1 cellular context compared by ENCODE assay signal in the genomic region with DNA sequence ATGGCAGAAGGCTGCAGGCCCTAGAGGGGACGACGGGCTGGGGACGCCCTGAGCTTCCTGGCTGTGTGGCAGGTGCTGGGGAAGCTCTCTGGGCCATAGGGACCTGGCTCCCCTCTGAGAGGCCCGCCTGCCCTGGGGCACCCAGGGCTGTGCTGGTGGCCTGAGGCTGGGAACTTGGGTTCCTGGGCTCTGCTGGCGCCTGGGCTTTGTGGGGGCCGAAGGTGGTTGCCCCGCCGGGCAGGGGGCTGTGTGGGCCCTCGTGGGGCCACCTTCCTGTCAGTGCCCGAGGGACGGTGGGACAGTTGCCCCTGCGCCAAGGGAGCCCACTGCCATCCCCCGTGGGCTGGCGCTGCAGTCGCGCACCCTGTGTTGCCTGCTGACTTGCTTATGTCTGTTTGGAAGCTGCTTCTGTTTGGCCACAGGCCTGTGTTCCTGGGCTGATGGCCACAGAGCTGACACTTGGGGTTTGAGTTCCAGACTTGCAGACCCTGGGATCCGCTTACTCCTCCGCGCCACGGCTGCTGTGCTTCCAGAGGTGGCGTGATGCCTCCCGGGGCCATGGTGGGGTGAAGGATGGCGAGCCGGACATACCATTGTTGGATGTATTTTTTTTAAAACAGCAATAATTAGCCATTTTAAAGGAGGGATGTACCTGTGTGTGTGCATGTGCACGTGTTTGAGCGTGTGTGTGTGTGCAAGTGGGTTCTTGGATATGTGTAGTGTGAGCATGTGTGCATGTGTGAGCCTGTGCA.
TF ChIP-seq lines count a peak whose summit lies in the region.

No MANE protein-coding gene starts in this region.

TF ChIP-seq in WTC11, 78 proteins besides CTCF, POLR2A, EP300 and RAD21 (continued from another document):
- TF ChIP-seq, protein P1, sequence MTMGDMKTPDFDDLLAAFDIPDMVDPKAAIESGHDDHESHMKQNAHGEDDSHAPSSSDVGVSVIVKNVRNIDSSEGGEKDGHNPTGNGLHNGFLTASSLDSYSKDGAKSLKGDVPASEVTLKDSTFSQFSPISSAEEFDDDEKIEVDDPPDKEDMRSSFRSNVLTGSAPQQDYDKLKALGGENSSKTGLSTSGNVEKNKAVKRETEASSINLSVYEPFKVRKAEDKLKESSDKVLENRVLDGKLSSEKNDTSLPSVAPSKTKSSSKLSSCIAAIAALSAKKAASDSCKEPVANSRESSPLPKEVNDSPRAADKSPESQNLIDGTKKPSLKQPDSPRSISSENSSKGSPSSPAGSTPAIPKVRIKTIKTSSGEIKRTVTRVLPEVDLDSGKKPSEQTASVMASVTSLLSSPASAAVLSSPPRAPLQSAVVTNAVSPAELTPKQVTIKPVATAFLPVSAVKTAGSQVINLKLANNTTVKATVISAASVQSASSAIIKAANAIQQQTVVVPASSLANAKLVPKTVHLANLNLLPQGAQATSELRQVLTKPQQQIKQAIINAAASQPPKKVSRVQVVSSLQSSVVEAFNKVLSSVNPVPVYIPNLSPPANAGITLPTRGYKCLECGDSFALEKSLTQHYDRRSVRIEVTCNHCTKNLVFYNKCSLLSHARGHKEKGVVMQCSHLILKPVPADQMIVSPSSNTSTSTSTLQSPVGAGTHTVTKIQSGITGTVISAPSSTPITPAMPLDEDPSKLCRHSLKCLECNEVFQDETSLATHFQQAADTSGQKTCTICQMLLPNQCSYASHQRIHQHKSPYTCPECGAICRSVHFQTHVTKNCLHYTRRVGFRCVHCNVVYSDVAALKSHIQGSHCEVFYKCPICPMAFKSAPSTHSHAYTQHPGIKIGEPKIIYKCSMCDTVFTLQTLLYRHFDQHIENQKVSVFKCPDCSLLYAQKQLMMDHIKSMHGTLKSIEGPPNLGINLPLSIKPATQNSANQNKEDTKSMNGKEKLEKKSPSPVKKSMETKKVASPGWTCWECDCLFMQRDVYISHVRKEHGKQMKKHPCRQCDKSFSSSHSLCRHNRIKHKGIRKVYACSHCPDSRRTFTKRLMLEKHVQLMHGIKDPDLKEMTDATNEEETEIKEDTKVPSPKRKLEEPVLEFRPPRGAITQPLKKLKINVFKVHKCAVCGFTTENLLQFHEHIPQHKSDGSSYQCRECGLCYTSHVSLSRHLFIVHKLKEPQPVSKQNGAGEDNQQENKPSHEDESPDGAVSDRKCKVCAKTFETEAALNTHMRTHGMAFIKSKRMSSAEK (CRISPR knock-in tag; IDR thresholded peaks at IDR 0.05; ENCODE audit: borderline replicate concordance) = no peak
- TF ChIP-seq ZNF138 (CRISPR knock-in tag; conservative IDR thresholded peaks at IDR 0.05) = no peak
- TF ChIP-seq, protein P2, sequence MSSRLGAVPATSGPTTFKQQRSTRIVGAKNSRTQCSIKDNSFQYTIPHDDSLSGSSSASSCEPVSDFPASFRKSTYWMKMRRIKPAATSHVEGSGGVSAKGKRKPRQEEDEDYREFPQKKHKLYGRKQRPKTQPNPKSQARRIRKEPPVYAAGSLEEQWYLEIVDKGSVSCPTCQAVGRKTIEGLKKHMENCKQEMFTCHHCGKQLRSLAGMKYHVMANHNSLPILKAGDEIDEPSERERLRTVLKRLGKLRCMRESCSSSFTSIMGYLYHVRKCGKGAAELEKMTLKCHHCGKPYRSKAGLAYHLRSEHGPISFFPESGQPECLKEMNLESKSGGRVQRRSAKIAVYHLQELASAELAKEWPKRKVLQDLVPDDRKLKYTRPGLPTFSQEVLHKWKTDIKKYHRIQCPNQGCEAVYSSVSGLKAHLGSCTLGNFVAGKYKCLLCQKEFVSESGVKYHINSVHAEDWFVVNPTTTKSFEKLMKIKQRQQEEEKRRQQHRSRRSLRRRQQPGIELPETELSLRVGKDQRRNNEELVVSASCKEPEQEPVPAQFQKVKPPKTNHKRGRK (CRISPR knock-in tag; IDR thresholded peaks at IDR 0.05; ENCODE audit: borderline replicate concordance) = no peak
- TF ChIP-seq, protein P3, sequence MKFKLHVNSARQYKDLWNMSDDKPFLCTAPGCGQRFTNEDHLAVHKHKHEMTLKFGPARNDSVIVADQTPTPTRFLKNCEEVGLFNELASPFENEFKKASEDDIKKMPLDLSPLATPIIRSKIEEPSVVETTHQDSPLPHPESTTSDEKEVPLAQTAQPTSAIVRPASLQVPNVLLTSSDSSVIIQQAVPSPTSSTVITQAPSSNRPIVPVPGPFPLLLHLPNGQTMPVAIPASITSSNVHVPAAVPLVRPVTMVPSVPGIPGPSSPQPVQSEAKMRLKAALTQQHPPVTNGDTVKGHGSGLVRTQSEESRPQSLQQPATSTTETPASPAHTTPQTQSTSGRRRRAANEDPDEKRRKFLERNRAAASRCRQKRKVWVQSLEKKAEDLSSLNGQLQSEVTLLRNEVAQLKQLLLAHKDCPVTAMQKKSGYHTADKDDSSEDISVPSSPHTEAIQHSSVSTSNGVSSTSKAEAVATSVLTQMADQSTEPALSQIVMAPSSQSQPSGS (CRISPR knock-in tag; IDR thresholded peaks at IDR 0.05; ENCODE audit: borderline replicate concordance, low read depth) = no peak
- TF ChIP-seq, protein P4, sequence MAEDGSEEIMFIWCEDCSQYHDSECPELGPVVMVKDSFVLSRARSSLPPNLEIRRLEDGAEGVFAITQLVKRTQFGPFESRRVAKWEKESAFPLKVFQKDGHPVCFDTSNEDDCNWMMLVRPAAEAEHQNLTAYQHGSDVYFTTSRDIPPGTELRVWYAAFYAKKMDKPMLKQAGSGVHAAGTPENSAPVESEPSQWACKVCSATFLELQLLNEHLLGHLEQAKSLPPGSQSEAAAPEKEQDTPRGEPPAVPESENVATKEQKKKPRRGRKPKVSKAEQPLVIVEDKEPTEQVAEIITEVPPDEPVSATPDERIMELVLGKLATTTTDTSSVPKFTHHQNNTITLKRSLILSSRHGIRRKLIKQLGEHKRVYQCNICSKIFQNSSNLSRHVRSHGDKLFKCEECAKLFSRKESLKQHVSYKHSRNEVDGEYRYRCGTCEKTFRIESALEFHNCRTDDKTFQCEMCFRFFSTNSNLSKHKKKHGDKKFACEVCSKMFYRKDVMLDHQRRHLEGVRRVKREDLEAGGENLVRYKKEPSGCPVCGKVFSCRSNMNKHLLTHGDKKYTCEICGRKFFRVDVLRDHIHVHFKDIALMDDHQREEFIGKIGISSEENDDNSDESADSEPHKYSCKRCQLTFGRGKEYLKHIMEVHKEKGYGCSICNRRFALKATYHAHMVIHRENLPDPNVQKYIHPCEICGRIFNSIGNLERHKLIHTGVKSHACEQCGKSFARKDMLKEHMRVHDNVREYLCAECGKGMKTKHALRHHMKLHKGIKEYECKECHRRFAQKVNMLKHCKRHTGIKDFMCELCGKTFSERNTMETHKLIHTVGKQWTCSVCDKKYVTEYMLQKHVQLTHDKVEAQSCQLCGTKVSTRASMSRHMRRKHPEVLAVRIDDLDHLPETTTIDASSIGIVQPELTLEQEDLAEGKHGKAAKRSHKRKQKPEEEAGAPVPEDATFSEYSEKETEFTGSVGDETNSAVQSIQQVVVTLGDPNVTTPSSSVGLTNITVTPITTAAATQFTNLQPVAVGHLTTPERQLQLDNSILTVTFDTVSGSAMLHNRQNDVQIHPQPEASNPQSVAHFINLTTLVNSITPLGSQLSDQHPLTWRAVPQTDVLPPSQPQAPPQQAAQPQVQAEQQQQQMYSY (CRISPR knock-in tag; IDR thresholded peaks at IDR 0.05) = no peak
- TF ChIP-seq, protein P5, sequence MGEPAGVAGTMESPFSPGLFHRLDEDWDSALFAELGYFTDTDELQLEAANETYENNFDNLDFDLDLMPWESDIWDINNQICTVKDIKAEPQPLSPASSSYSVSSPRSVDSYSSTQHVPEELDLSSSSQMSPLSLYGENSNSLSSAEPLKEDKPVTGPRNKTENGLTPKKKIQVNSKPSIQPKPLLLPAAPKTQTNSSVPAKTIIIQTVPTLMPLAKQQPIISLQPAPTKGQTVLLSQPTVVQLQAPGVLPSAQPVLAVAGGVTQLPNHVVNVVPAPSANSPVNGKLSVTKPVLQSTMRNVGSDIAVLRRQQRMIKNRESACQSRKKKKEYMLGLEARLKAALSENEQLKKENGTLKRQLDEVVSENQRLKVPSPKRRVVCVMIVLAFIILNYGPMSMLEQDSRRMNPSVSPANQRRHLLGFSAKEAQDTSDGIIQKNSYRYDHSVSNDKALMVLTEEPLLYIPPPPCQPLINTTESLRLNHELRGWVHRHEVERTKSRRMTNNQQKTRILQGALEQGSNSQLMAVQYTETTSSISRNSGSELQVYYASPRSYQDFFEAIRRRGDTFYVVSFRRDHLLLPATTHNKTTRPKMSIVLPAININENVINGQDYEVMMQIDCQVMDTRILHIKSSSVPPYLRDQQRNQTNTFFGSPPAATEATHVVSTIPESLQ (CRISPR knock-in tag; IDR thresholded peaks at IDR 0.05) = no peak
TF ChIP-seq in WTC11: peak in this region for 0.
